ENCODE assay signal across 8 cellular contexts in the genomic region with DNA sequence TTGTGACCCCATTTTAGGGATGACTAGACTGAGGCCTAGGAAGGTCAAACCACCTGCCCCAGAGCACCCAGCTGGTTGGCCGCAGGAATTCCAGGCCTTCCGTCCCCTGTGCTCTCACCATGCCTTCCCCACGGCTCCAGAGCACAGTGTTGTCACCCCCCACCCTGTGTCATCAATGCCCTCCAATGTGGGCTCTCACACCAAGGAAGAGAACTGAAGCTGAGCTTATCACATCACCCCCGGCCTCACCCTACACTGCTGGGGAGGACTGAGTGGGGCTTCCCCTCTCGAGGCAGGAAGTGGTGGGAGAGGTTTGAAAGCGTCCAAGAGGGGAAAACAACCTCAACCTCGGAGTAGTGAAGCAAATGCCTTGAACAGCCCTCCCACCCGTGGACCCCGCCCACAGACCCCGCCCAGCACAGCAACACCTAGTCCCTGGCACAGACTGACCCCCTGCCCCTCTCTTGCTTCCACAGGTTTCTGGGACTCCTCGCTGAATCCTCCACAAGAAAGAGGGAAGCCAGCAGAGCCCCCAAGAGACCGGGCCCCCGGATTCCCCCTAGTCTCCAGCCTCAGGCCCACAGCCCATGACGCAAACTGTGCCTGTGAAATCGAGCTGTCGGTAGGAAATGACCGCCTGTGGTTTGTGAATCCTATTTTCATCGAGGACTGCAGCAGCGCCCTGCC.
A peak's percentile ranks its signal among the peaks of the same experiment; 100 is the strongest.
DNase-seq lines count a peak whose midpoint lies in the region; ATAC-seq lines count a peak whose summit lies in the region.

No MANE protein-coding gene starts in this region.

- no peaks in the 10 kb centered on the region for H3K27me3 ChIP-seq in HAP-1 (ENCODE audit: low read depth)

- no peak overlapping the region for H3K4me3 ChIP-seq in HAP-1

- peak; percentile 76 to 85 for DNase-seq in activated CD4-positive, alpha-beta T cell treated with anti-CD3 and anti-CD28 coated beads, Interleukin-2, amount 50 U/mL, for 48 hours
- DNase-seq in germinal center (ENCODE audit: low spot score) (peak; percentile 53), HAP-1 (ENCODE audit: low spot score in 2 of 2) (no peak), DMS153 treated with DMSO at 0.1 percent for 48 hours (lab: John Stamatoyannopoulos, UW; ENCODE audit: unreplicated experiment) (no peak), DMS 273 treated with DMSO at 0.1 percent for 48 hours (lab: John Stamatoyannopoulos, UW) (no peak)
- DNase-seq in stimulated activated CD4-positive, alpha-beta T cell treated with anti-CD3 and anti-CD28 coated beads, TNF-alpha, amount 100 ng/mL, for 1 hour (ENCODE audit: low read depth in 3 of 3, low spot score in 1 of 3), result peak; percentile 48 to 61 (median 58)

- H3K4me1 ChIP-seq in HAP-1, result no peaks in the 10 kb centered on the region

- in situ Hi-C loops in HAP-1 (cut with MboI; ENCODE audit: low sequenced_read_pairs), result no loop called here

- no peaks in the 10 kb centered on the region for H3K9me3 ChIP-seq in HAP-1

- H3K36me3 ChIP-seq in HAP-1 (replicated peaks), result no peaks in the 10 kb centered on the region

- ATAC-seq in GM19397 (IDR thresholded peaks at IDR 0.05; ENCODE audit: unreplicated experiment) (peak; percentile 59), HG03439 (IDR thresholded peaks at IDR 0.05; ENCODE audit: unreplicated experiment) (peak; percentile 74)

Comparison
In these comparisons a context has a peak if more than half of its experiments do, and no peak if none do; other contexts are left out.
1. DNase-seq: peak in activated CD4-positive, alpha-beta T cell treated with anti-CD3 and anti-CD28 coated beads, Interleukin-2, amount 50 U/mL, for 48 hours (2 of 2), germinal center (single experiment) and stimulated activated CD4-positive, alpha-beta T cell treated with anti-CD3 and anti-CD28 coated beads, TNF-alpha, amount 100 ng/mL, for 1 hour (3 of 3); none in HAP-1 (0 of 2), DMS153 treated with DMSO at 0.1 percent for 48 hours (single experiment) and DMS 273 treated with DMSO at 0.1 percent for 48 hours (single experiment).